Comparison of ENCODE assay signal across 1 cellular context in the genomic region with DNA sequence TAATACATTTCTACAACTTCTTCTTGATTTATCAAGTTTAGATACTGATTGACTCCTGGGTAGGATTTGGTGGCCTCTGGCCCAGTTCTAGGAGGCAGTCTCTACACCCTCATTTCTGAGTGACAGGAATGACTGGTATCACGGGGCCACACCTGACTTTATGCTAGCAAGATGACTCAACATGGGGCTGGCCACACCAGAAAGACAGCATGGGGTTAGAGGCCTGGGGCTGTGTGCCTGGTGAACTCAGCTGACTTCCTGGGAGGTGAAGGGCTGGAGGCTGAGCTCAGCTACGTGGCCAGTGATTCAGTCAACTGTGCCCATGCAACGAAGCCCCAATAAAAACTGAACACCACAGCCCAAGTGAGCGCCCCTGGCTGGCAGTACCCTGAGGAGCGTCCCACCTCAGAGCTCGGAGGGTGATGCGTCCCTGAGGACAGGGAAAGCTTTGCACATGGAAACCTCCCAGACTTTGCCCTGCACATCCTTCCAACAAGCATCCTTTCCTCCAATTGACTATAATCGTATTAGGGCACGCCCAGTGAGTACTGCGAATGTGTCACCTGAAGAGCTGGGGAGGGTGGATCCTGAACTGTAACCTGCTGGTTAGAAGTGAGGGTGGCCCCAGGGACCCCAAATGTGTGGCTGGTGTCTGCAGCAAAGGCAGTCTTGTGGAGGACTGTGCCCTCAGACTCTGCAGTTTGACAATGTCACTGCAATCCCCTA.
TF ChIP-seq lines count a peak whose summit lies in the region.

No MANE protein-coding gene starts in this region.

TF ChIP-seq in IMR-90, 13 proteins besides CTCF, POLR2A, EP300 and RAD21 (continued from another document):
- TF ChIP-seq, protein P1, sequence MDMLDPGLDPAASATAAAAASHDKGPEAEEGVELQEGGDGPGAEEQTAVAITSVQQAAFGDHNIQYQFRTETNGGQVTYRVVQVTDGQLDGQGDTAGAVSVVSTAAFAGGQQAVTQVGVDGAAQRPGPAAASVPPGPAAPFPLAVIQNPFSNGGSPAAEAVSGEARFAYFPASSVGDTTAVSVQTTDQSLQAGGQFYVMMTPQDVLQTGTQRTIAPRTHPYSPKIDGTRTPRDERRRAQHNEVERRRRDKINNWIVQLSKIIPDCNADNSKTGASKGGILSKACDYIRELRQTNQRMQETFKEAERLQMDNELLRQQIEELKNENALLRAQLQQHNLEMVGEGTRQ (IDR thresholded peaks at IDR 0.05; ENCODE audit: low read depth, low read length): no peak
- no peak for TF ChIP-seq CHD1 (IDR thresholded peaks at IDR 0.05; ENCODE audit: low read depth, low read length)
- no peak for TF ChIP-seq FOS (IDR thresholded peaks at IDR 0.05; ENCODE audit: low read depth, low read length)
- no peak for TF ChIP-seq MAFK (IDR thresholded peaks at IDR 0.05; ENCODE audit: low read depth, low read length)
